ENCODE assay signal across 20 cellular contexts in the genomic region with DNA sequence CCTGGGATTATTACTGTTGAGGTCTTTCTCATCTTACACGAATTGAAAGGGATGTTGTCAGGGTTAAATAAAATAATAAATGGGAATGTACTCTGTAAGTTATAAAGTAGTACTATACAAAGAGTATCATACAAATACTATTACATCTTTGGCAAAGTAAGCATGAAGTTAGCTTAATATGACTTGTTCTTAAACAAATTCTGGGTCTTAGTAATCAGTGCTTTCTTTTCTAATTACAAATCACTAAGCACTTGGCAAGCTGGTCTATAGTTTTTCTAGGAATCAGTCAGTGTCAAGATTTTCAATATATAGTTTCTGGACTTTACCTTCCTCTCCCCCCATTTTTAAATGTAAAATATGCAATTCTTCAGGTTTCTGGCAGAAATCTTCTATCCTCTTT.
"Had no signal": no experiment of that assay in that cellular context is flagged by ENCODE, and none has a peak within 500 bp of the region (broad histone marks: within the 10 kb centered on the region; RNA-seq: fewer than 3 reads in every experiment).

No MANE protein-coding gene starts in this region.

- H3K36me3 Mint-ChIP-seq: mesothelial cell of epicardium, natural killer cell had no signal

- H3K9me3 ChIP-seq: esophagus squamous epithelium, gastroesophageal sphincter, left lung, lower lobe of right lung, ovary, tibial artery, upper lobe of left lung, uterus had no signal

- H3K9me3 Mint-ChIP-seq: mesothelial cell of epicardium, natural killer cell, neural crest cell had no signal

- H3K27me3 ChIP-seq: esophagus squamous epithelium, gastroesophageal sphincter, left lung, ovary, tibial artery, upper lobe of left lung, uterus had no signal

- H3K27ac Mint-ChIP-seq: memory B cell, mesothelial cell of epicardium, natural killer cell had no signal

- H3K4me3 Mint-ChIP-seq: memory B cell, mesothelial cell of epicardium, natural killer cell, neural crest cell had no signal

- DNase-seq: esophagus squamous epithelium; foreskin fibroblast; glutamatergic neuron; islet precursor cell; left lung; lower lobe of right lung; natural killer cell; nucleus accumbens; ovary; right cardiac atrium; small intestine; stimulated activated CD4-positive, alpha-beta T cell treated with anti-CD3 and anti-CD28 coated beads, Interleukin-12 subunit alpha, Interleukin-12 subunit beta, amount 100 ng/mL, for 4 hours; stimulated activated naive CD4-positive, alpha-beta T cell treated with Interleukin-2 at 50 U/mL for 16 hours; tibial artery; upper lobe of left lung; uterus had no signal

- H3K27me3 Mint-ChIP-seq: memory B cell had no signal

- H3K4me1 Mint-ChIP-seq: mesothelial cell of epicardium, neural crest cell had no signal

- H3K36me3 ChIP-seq: esophagus squamous epithelium, gastroesophageal sphincter, left lung, lower lobe of right lung, ovary, tibial artery, upper lobe of left lung, uterus had no signal

- ATAC-seq: gastroesophageal sphincter, left lung, lower lobe of right lung, natural killer cell, right cardiac atrium had no signal

- H3K4me3 ChIP-seq: esophagus squamous epithelium, gastroesophageal sphincter, left lung, lower lobe of right lung, ovary, tibial artery, upper lobe of left lung, uterus had no signal

- H3K27ac ChIP-seq: esophagus squamous epithelium, gastroesophageal sphincter, lower lobe of right lung, ovary, tibial artery, uterus had no signal
